ENCODE assay signal across 9 cellular contexts in genomic region chr17:76585048-76585648, GRCh38. TPM values are rescaled to one million over a fixed set of nuclear protein-coding genes. Genes with fewer than 3 reads are reported as not detected.
A peak's percentile ranks its signal among the peaks of the same experiment; 100 is the strongest.
DNase-seq lines count a peak whose midpoint lies in the region; ATAC-seq and TF ChIP-seq lines count a peak whose summit lies in the region.
"Had no signal": no experiment of that assay in that cellular context is flagged by ENCODE, and none has a peak within 500 bp of the region (broad histone marks: within the 10 kb centered on the region; RNA-seq: fewer than 3 reads in every experiment).

No MANE protein-coding gene starts in this region.

- peaks cover 34% of the 10 kb centered on the region for H3K36me3 Mint-ChIP-seq in Calu3 (ENCODE audit: insufficient read depth, unreplicated experiment)
- no peaks in the 10 kb centered on the region for H3K36me3 Mint-ChIP-seq in nephron (ENCODE audit: low read depth)

- no peak overlapping the region for H3K27ac Mint-ChIP-seq in Calu3 (ENCODE audit: unreplicated experiment)
- no peak overlapping the region for H3K27ac Mint-ChIP-seq in nephron

- peaks cover 0 to 19% (median 7%) of the 10 kb centered on the region in 4 donors for H3K4me1 ChIP-seq in Peyer's patch

- no peak for TF ChIP-seq POLR2A in Peyer's patch (IDR thresholded peaks at IDR 0.05)

- no peaks in the 10 kb centered on the region for H3K9me3 ChIP-seq in Peyer's patch

- peaks cover 9% of the 10 kb centered on the region for H3K4me1 Mint-ChIP-seq in Calu3 (ENCODE audit: low read depth, unreplicated experiment)
- H3K4me1 Mint-ChIP-seq in nephron: peaks cover 17% of the 10 kb centered on the region

- H3K27me3 ChIP-seq in Peyer's patch: no peaks in the 10 kb centered on the region

- no peak for ATAC-seq in HG02623 (IDR thresholded peaks at IDR 0.05; ENCODE audit: unreplicated experiment)
- no peak for ATAC-seq in HG02884 (IDR thresholded peaks at IDR 0.05; ENCODE audit: unreplicated experiment)

- H3K4me3 Mint-ChIP-seq in Calu3 (ENCODE audit: low read depth, unreplicated experiment) (peak overlapping the region; percentile 78), nephron (peak overlapping the region; percentile 74 to 81 (median 74))

- intact Hi-C loops in Calu3 (cut with micrococcal nuclease; ENCODE audit: unreplicated experiment): no loop called here

- no peaks in the 10 kb centered on the region for H3K36me3 ChIP-seq in Peyer's patch

- peak overlapping the region in 3 of 4 donors; percentile 5 to 42 (median 34) for H3K27ac ChIP-seq in Peyer's patch
- H3K27ac ChIP-seq in epithelial cell of prostate: peak overlapping the region; percentile 96

- H3K27me3 Mint-ChIP-seq in Calu3 (ENCODE audit: unreplicated experiment) (peaks cover 10% of the 10 kb centered on the region), nephron (ENCODE audit: low read depth) (peaks cover 77% of the 10 kb centered on the region)

- CTCF ChIA-PET in Calu3 (lab: Charles Lee): interaction anchor here (1.2 to 2.1 kb wide), 5 partner anchors 16 to 96 kb away, joined by 4 to 12 read pairs (median 7); a partner anchor contains a TSS

- BruUV-seq in Calu3 (replicated peaks; lab: Mats Ljungman, UMichigan): no TSS peak

- H3K4me3 ChIP-seq in Peyer's patch: peak overlapping the region; percentile 29 to 62 (median 54)

- peak; percentile 39 for DNase-seq in Calu3
- peak in 1 of 3 donors; percentile 63 for DNase-seq in Peyer's patch
- no peak for DNase-seq in epithelial cell of prostate (ENCODE audit: low read depth, low spot score)
- DNase-seq in SW480 (ENCODE audit: low spot score): no peak
- no peak for DNase-seq in NCI-H1105 (lab: John Stamatoyannopoulos, UW)

- H3K9me3 Mint-ChIP-seq in Calu3 (ENCODE audit: low read depth, unreplicated experiment) (no peaks in the 10 kb centered on the region), nephron (peaks cover 5% of the 10 kb centered on the region)

- no peak for TF ChIP-seq CTCF in Calu3 (IDR thresholded peaks at IDR 0.05; ENCODE audit: unreplicated experiment)
- TF ChIP-seq CTCF in Peyer's patch (IDR thresholded peaks at IDR 0.05): no peak
- TF ChIP-seq CTCF in nephron (IDR thresholded peaks at IDR 0.05; ENCODE audit: unreplicated experiment in 3 of 3): no peak

RNA-seq across cellular contexts. Expression of gene ST6GALNAC2, which starts 0.5 kb away (rescaled TPM):
- total RNA-seq in Calu3 (2022) (10.5 and 11.6 TPM in 2 replicates), Peyer's patch (1 to 10 TPM in 1 of 4 donors, under 1 TPM in 1, not detected in 2; 0.94 to 2.5 TPM)

RNA-seq across cellular contexts. Expression of gene PRCD, which starts 45.3 kb away (rescaled TPM):
- not detected in 2 replicates for total RNA-seq in Calu3 (2022)
- 10 to 100 TPM in 1 of 4 donors, 1 to 10 TPM in 1, not detected in 2; 1.2 to 10.7 TPM for total RNA-seq in Peyer's patch

RNA-seq across cellular contexts. Expression of gene CYGB, which starts 47.6 kb away (rescaled TPM):
- total RNA-seq in Calu3 (2022) (not detected in 2 replicates), Peyer's patch (10 to 100 TPM in 3 of 4 donors, 1 to 10 TPM in 1; 5.8 to 81.7 (median 11.1) TPM)

RNA-seq across cellular contexts. Expression of gene ST6GALNAC1, which starts 58.4 kb away (rescaled TPM):
- total RNA-seq in Calu3 (2022) (52.2 and 52.4 TPM in 2 replicates), Peyer's patch (100 to 1,000 TPM in 2 of 4 donors, 10 to 100 TPM in 2; 91.6 to 135 (median 102) TPM)
- total RNA-seq: LHCN-M2 had no signal
